In the genomic region with DNA sequence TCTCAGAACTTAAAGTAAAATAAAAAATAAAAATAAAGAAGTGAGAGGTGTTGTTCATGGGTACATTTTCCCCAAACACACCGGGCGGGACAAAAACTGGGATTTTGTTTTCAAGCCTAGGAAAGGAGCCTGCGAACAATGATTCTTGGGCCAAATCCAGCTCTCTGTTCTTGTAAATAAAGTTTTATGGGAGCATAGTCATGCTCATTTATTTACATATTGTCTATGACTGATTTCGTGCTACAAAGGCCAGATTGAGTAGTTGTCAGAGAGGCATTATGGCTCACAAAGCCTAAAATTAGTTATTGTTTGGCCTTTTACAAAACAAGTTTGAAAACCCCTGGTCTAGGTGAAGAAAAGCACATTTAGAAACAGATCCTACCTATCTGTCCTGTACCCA, we compare ENCODE assay signal across 35 cellular contexts.
"Had no signal": no experiment of that assay in that cellular context is flagged by ENCODE, and none has a peak within 500 bp of the region (broad histone marks: within the 10 kb centered on the region; RNA-seq: fewer than 3 reads in every experiment).

No MANE protein-coding gene starts in this region.

- H3K36me3 ChIP-seq: adrenal gland, breast epithelium, cardiac muscle cell, esophagus squamous epithelium, gastrocnemius medialis, heart left ventricle, WERI-Rb-1 had no signal

- H3K27me3 ChIP-seq: adrenal gland, body of pancreas, breast epithelium, cardiac muscle cell, esophagus squamous epithelium, gastrocnemius medialis, heart left ventricle had no signal

- H3K4me3 ChIP-seq: adrenal gland, body of pancreas, breast epithelium, cardiac muscle cell, esophagus squamous epithelium, gastrocnemius medialis, heart left ventricle had no signal

- DNase-seq: activated B cell treated with CpG ODN at 0.5 μM for 24 hours; activated CD4-positive, alpha-beta T cell treated with anti-CD3 and anti-CD28 coated beads for 48 hours; activated CD4-positive, alpha-beta T cell treated with anti-CD3 and anti-CD28 coated beads, Interleukin-2, amount 50 U/mL, for 1 hour; activated CD4-positive, alpha-beta T cell treated with anti-CD3 and anti-CD28 coated beads, Interleukin-2, amount 50 U/mL, for 48 hours; activated CD8-positive, alpha-beta memory T cell treated with anti-CD3 and anti-CD28 coated beads, Interleukin-2, amount 10 ng/mL, durations not matched to agents 7 days and 5 days; activated CD8-positive, alpha-beta memory T cell treated with anti-CD3 and anti-CD28 coated beads, Interleukin-2, amount 50 U/mL, for 4 hours; activated CD8-positive, alpha-beta T cell treated with anti-CD3 and anti-CD28 coated beads for 36 hours; activated effector memory CD4-positive, alpha-beta T cell treated with anti-CD3 and anti-CD28 coated beads, Interleukin-2, amount 50 U/mL, for 16 hours; activated naive CD4-positive, alpha-beta T cell treated with anti-CD3 and anti-CD28 coated beads for 36 hours; activated naive CD8-positive, alpha-beta T cell treated with anti-CD3 and anti-CD28 coated beads for 36 hours; activated naive CD8-positive, alpha-beta T cell treated with anti-CD3 and anti-CD28 coated beads, Interleukin-2, amount 50 U/mL, for 24 hours; activated T-cell treated with anti-CD3 and anti-CD28 coated beads, Interleukin-2, amount 50 U/mL, for 1 hour; activated T-cell treated with anti-CD3 and anti-CD28 coated beads, Interleukin-2, amount 50 U/mL, for 48 hours; adrenal gland; amygdala; aorta; body of pancreas; central memory CD4-positive, alpha-beta T cell; cortex of kidney; dermis blood vessel endothelial cell; effector CD4-positive, alpha-beta T cell; effector memory CD8-positive, alpha-beta T cell; erythroblast; esophagus squamous epithelium; gastrocnemius medialis; glutamatergic neuron; heart left ventricle; T-helper 2 cell; WERI-Rb-1 had no signal

- H3K27ac Mint-ChIP-seq: activated B cell treated with CpG ODN at 0.5 μM for 24 hours; activated CD8-positive, alpha-beta memory T cell treated with anti-CD3 and anti-CD28 coated beads, Interleukin-2, amount 10 ng/mL, durations not matched to agents 7 days and 5 days; activated CD8-positive, alpha-beta T cell treated with anti-CD3 and anti-CD28 coated beads for 36 hours; activated naive CD4-positive, alpha-beta T cell treated with anti-CD3 and anti-CD28 coated beads for 36 hours; activated naive CD4-positive, alpha-beta T cell treated with anti-CD3 and anti-CD28 coated beads, Interleukin-2, amount 50 U/mL, for 24 hours; activated naive CD8-positive, alpha-beta T cell treated with anti-CD3 and anti-CD28 coated beads for 36 hours; activated naive CD8-positive, alpha-beta T cell treated with anti-CD3 and anti-CD28 coated beads, Interleukin-2, amount 50 U/mL, for 24 hours; activated T-helper 1 cell treated with anti-CD3 and anti-CD28 coated beads, Interleukin-12 subunit alpha, Interleukin-12 subunit beta, Interleukin-2, Interleukin-4 antibody, amounts not matched to agents 30 ng/mL and 10 ng/mL and 1 ng/mL, durations not matched to agents 14 hours and 24 hours and 36 hours; activated T-helper 2 cell treated with anti-CD3 and anti-CD28 coated beads, Interferon-gamma antibody, Interleukin-2, Interleukin-4, amounts not matched to agents 10 μg/mL and 5 μg/mL and 100 μg/mL, durations not matched to agents 14 hours and 24 hours and 36 hours; effector memory CD8-positive, alpha-beta T cell had no signal

- H3K27ac ChIP-seq: adrenal gland, body of pancreas, breast epithelium, cardiac muscle cell, esophagus squamous epithelium, gastrocnemius medialis, heart left ventricle, WERI-Rb-1 had no signal

- H3K4me1 ChIP-seq: body of pancreas, breast epithelium, esophagus squamous epithelium, gastrocnemius medialis had no signal

- ATAC-seq: activated CD4-positive, CD25-positive, alpha-beta regulatory T cell treated with anti-CD3 and anti-CD28 coated beads, Interleukin-2, amount 50 U/mL, for 24 hours; activated CD8-positive, alpha-beta memory T cell treated with anti-CD3 and anti-CD28 coated beads, Interleukin-2, amount 10 ng/mL, durations not matched to agents 7 days and 5 days; activated CD8-positive, alpha-beta T cell treated with anti-CD3 and anti-CD28 coated beads for 36 hours; activated naive CD8-positive, alpha-beta T cell treated with anti-CD3 and anti-CD28 coated beads, Interleukin-2, amount 50 U/mL, for 24 hours; body of pancreas; effector memory CD8-positive, alpha-beta T cell; gastrocnemius medialis; heart left ventricle had no signal

- H3K9me3 Mint-ChIP-seq: activated B cell treated with CpG ODN at 0.5 μM for 24 hours; activated naive CD4-positive, alpha-beta T cell treated with anti-CD3 and anti-CD28 coated beads for 36 hours; activated naive CD8-positive, alpha-beta T cell treated with anti-CD3 and anti-CD28 coated beads, Interleukin-2, amount 50 U/mL, for 24 hours had no signal

- H3K36me3 Mint-ChIP-seq: activated CD8-positive, alpha-beta memory T cell treated with anti-CD3 and anti-CD28 coated beads, Interleukin-2, amount 10 ng/mL, durations not matched to agents 7 days and 5 days; activated naive CD4-positive, alpha-beta T cell treated with anti-CD3 and anti-CD28 coated beads, Interleukin-2, amount 50 U/mL, for 24 hours; activated naive CD8-positive, alpha-beta T cell treated with anti-CD3 and anti-CD28 coated beads for 36 hours had no signal

- H3K9me3 ChIP-seq: adrenal gland, body of pancreas, breast epithelium, esophagus squamous epithelium, gastrocnemius medialis, heart left ventricle had no signal

- H3K4me1 Mint-ChIP-seq: activated B cell treated with CpG ODN at 0.5 μM for 24 hours; activated CD8-positive, alpha-beta memory T cell treated with anti-CD3 and anti-CD28 coated beads, Interleukin-2, amount 10 ng/mL, durations not matched to agents 7 days and 5 days; activated naive CD4-positive, alpha-beta T cell treated with anti-CD3 and anti-CD28 coated beads, Interleukin-2, amount 50 U/mL, for 24 hours; activated naive CD8-positive, alpha-beta T cell treated with anti-CD3 and anti-CD28 coated beads for 36 hours; activated naive CD8-positive, alpha-beta T cell treated with anti-CD3 and anti-CD28 coated beads, Interleukin-2, amount 50 U/mL, for 24 hours had no signal

- H3K27me3 Mint-ChIP-seq: activated B cell treated with CpG ODN at 0.5 μM for 24 hours; activated CD8-positive, alpha-beta memory T cell treated with anti-CD3 and anti-CD28 coated beads, Interleukin-2, amount 10 ng/mL, durations not matched to agents 7 days and 5 days; activated CD8-positive, alpha-beta T cell treated with anti-CD3 and anti-CD28 coated beads for 36 hours; activated naive CD4-positive, alpha-beta T cell treated with anti-CD3 and anti-CD28 coated beads, Interleukin-2, amount 50 U/mL, for 24 hours; activated naive CD8-positive, alpha-beta T cell treated with anti-CD3 and anti-CD28 coated beads for 36 hours; activated naive CD8-positive, alpha-beta T cell treated with anti-CD3 and anti-CD28 coated beads, Interleukin-2, amount 50 U/mL, for 24 hours; effector memory CD8-positive, alpha-beta T cell had no signal

- H3K4me3 Mint-ChIP-seq: activated B cell treated with CpG ODN at 0.5 μM for 24 hours; activated CD8-positive, alpha-beta memory T cell treated with anti-CD3 and anti-CD28 coated beads, Interleukin-2, amount 10 ng/mL, durations not matched to agents 7 days and 5 days; activated CD8-positive, alpha-beta T cell treated with anti-CD3 and anti-CD28 coated beads for 36 hours; activated naive CD4-positive, alpha-beta T cell treated with anti-CD3 and anti-CD28 coated beads for 36 hours; activated naive CD4-positive, alpha-beta T cell treated with anti-CD3 and anti-CD28 coated beads, Interleukin-2, amount 50 U/mL, for 24 hours; activated naive CD8-positive, alpha-beta T cell treated with anti-CD3 and anti-CD28 coated beads for 36 hours; activated naive CD8-positive, alpha-beta T cell treated with anti-CD3 and anti-CD28 coated beads, Interleukin-2, amount 50 U/mL, for 24 hours; activated T-helper 1 cell treated with anti-CD3 and anti-CD28 coated beads, Interleukin-12 subunit alpha, Interleukin-12 subunit beta, Interleukin-2, Interleukin-4 antibody, amounts not matched to agents 30 ng/mL and 10 ng/mL and 1 ng/mL, durations not matched to agents 14 hours and 24 hours and 36 hours; effector memory CD8-positive, alpha-beta T cell had no signal
